ENCODE assay signal across 9 cellular contexts in genomic region chr18:51051105-51051712, GRCh38. TPM values are rescaled to one million over a fixed set of nuclear protein-coding genes. Genes with fewer than 3 reads are reported as not detected.
DNase-seq lines count a peak whose midpoint lies in the region; ATAC-seq lines count a peak whose summit lies in the region.
"Had no signal": no experiment of that assay in that cellular context is flagged by ENCODE, and none has a peak within 500 bp of the region (broad histone marks: within the 10 kb centered on the region; RNA-seq: fewer than 3 reads in every experiment).

No MANE protein-coding gene starts in this region.

- WGBS in right cardiac atrium: 42% methylated on average over 2 of the region's 2 CpGs

- H3K27me3 ChIP-seq in CD4-positive, CD25-positive, alpha-beta regulatory T cell (ENCODE audit: control insufficient read depth, insufficient read depth, low read length): no peaks in the 10 kb centered on the region
- H3K27me3 ChIP-seq in right cardiac atrium (ENCODE audit: control insufficient read depth, insufficient read depth): no peaks in the 10 kb centered on the region

- no peak overlapping the region for H3K4me3 ChIP-seq in CD4-positive, CD25-positive, alpha-beta regulatory T cell (ENCODE audit: low read depth, low read length)
- no peak overlapping the region for H3K4me3 ChIP-seq in right cardiac atrium (ENCODE audit: low read length)
- H3K4me3 ChIP-seq: skin epidermis had no signal

- peak; percentile 7 to 74 (median 66) for DNase-seq in CD4-positive, CD25-positive, alpha-beta regulatory T cell
- DNase-seq in NCI-H2227 (lab: John Stamatoyannopoulos, UW; ENCODE audit: unreplicated experiment) (peak; percentile 71), right cardiac atrium (no peak)

- H3K4me1 Mint-ChIP-seq in CD4-positive, CD25-positive, alpha-beta regulatory T cell: peaks cover 18 to 51% (median 39%) of the 10 kb centered on the region in 4 donors
- H3K4me1 Mint-ChIP-seq in activated T-helper 17 cell treated with anti-CD3 and anti-CD28 coated beads, Interleukin-2, amount 50 U/mL, for 72 hours: peaks cover 16% of the 10 kb centered on the region
- peaks cover 23% of the 10 kb centered on the region for H3K4me1 Mint-ChIP-seq in stimulated activated memory B cell treated with anti-CD40 and anti-IgM and Interleukin-4, amounts not matched to agents 10 μg/mL and 1 μg/mL and 100 μg/mL, for 72 hours

- H3K36me3 Mint-ChIP-seq in CD4-positive, CD25-positive, alpha-beta regulatory T cell: peaks cover 41% of the 10 kb centered on the region
- H3K36me3 Mint-ChIP-seq in activated T-helper 17 cell treated with anti-CD3 and anti-CD28 coated beads, Interleukin-2, amount 50 U/mL, for 72 hours (ENCODE audit: low read depth): peaks cover 78% of the 10 kb centered on the region
- peaks cover 8% of the 10 kb centered on the region for H3K36me3 Mint-ChIP-seq in stimulated activated memory B cell treated with anti-CD40 and anti-IgM and Interleukin-4, amounts not matched to agents 10 μg/mL and 1 μg/mL and 100 μg/mL, for 72 hours

- H3K27me3 Mint-ChIP-seq in CD4-positive, CD25-positive, alpha-beta regulatory T cell: no peaks in the 10 kb centered on the region
- no peaks in the 10 kb centered on the region for H3K27me3 Mint-ChIP-seq in activated T-helper 17 cell treated with anti-CD3 and anti-CD28 coated beads, Interleukin-2, amount 50 U/mL, for 72 hours
- H3K27me3 Mint-ChIP-seq in stimulated activated memory B cell treated with anti-CD40 and anti-IgM and Interleukin-4, amounts not matched to agents 10 μg/mL and 1 μg/mL and 100 μg/mL, for 72 hours: no peaks in the 10 kb centered on the region

- ATAC-seq in CD4-positive, CD25-positive, alpha-beta regulatory T cell (ENCODE audit: low read depth in 2 of 2): peak; percentile 84 to 87
- ATAC-seq in GM18517 (IDR thresholded peaks at IDR 0.05; ENCODE audit: unreplicated experiment): peak; percentile 79
- ATAC-seq in HG03045 (IDR thresholded peaks at IDR 0.05; ENCODE audit: unreplicated experiment): peak; percentile 76
- ATAC-seq in activated T-helper 17 cell treated with anti-CD3 and anti-CD28 coated beads, Interleukin-2, amount 50 U/mL, for 72 hours (replicated peaks): peak; percentile 80
- ATAC-seq in right cardiac atrium: peak; percentile 77 to 79
- ATAC-seq in stimulated activated memory B cell treated with anti-CD40 and anti-IgM and Interleukin-4, amounts not matched to agents 10 μg/mL and 1 μg/mL and 100 μg/mL, for 72 hours: peak; percentile 63
- no peak for ATAC-seq in GM19324 (IDR thresholded peaks at IDR 0.05; ENCODE audit: low FRiP score, unreplicated experiment)

- H3K36me3 ChIP-seq in CD4-positive, CD25-positive, alpha-beta regulatory T cell (ENCODE audit: control insufficient read depth, insufficient read depth, low read length): peaks cover 36% of the 10 kb centered on the region

- H3K9me3 Mint-ChIP-seq in CD4-positive, CD25-positive, alpha-beta regulatory T cell: no peaks in the 10 kb centered on the region
- H3K9me3 Mint-ChIP-seq in activated T-helper 17 cell treated with anti-CD3 and anti-CD28 coated beads, Interleukin-2, amount 50 U/mL, for 72 hours: no peaks in the 10 kb centered on the region
- H3K9me3 Mint-ChIP-seq in stimulated activated memory B cell treated with anti-CD40 and anti-IgM and Interleukin-4, amounts not matched to agents 10 μg/mL and 1 μg/mL and 100 μg/mL, for 72 hours: no peaks in the 10 kb centered on the region

- H3K9me3 ChIP-seq in CD4-positive, CD25-positive, alpha-beta regulatory T cell (ENCODE audit: control insufficient read depth in 2 of 2, low read length in 2 of 2): no peaks in the 10 kb centered on the region
- no peaks in the 10 kb centered on the region for H3K9me3 ChIP-seq in right cardiac atrium (ENCODE audit: control insufficient read depth, low read length)

- H3K4me3 Mint-ChIP-seq in CD4-positive, CD25-positive, alpha-beta regulatory T cell: no peak overlapping the region
- H3K4me3 Mint-ChIP-seq in activated T-helper 17 cell treated with anti-CD3 and anti-CD28 coated beads, Interleukin-2, amount 50 U/mL, for 72 hours: no peak overlapping the region
- no peak overlapping the region for H3K4me3 Mint-ChIP-seq in stimulated activated memory B cell treated with anti-CD40 and anti-IgM and Interleukin-4, amounts not matched to agents 10 μg/mL and 1 μg/mL and 100 μg/mL, for 72 hours

- H3K27ac Mint-ChIP-seq in CD4-positive, CD25-positive, alpha-beta regulatory T cell: peak overlapping the region in 2 of 3 donors; percentile 52
- peak overlapping the region; percentile 42 for H3K27ac Mint-ChIP-seq in activated T-helper 17 cell treated with anti-CD3 and anti-CD28 coated beads, Interleukin-2, amount 50 U/mL, for 72 hours
- peak overlapping the region; percentile 12 for H3K27ac Mint-ChIP-seq in stimulated activated memory B cell treated with anti-CD40 and anti-IgM and Interleukin-4, amounts not matched to agents 10 μg/mL and 1 μg/mL and 100 μg/mL, for 72 hours

- peaks cover 19% of the 10 kb centered on the region for H3K4me1 ChIP-seq in CD4-positive, CD25-positive, alpha-beta regulatory T cell (ENCODE audit: control insufficient read depth, insufficient read depth, low read length, poor library complexity, severe bottlenecking)
- H3K4me1 ChIP-seq in right cardiac atrium (ENCODE audit: control insufficient read depth, insufficient read depth, low read length): no peaks in the 10 kb centered on the region

- H3K27ac ChIP-seq in CD4-positive, CD25-positive, alpha-beta regulatory T cell (ENCODE audit: insufficient read depth, low read length, poor library complexity, severe bottlenecking): no peak overlapping the region
- H3K27ac ChIP-seq in right cardiac atrium (ENCODE audit: low read length): no peak overlapping the region
- H3K27ac ChIP-seq: skin epidermis had no signal

- intact Hi-C loops in right cardiac atrium (cut with DNase I): loop anchor here in 3 of 4 donors (5.0 to 10.0 kb wide), 2 partner anchors 126 to 229 kb away; partner anchors contain the start of gene MRO (in 2 of the 3)

RNA-seq across cellular contexts. Expression of gene SMAD4, which starts 21.2 kb away (rescaled TPM):
- total RNA-seq in CD4-positive, CD25-positive, alpha-beta regulatory T cell: 89.5 TPM
- 10 to 100 TPM; 61.5 to 84.4 (median 78.0) TPM for polyA plus RNA-seq in CD4-positive, CD25-positive, alpha-beta regulatory T cell
- 10 to 100 TPM; 74.5 to 92.3 TPM for total RNA-seq in activated T-helper 17 cell treated with anti-CD3 and anti-CD28 coated beads, Interleukin-2, amount 50 U/mL, for 72 hours
- total RNA-seq in right cardiac atrium: 10 to 100 TPM; 85.8 to 98.2 (median 92.7) TPM
- polyA plus RNA-seq in right cardiac atrium: 14.8 TPM

Comparison
In these comparisons a context has a peak if more than half of its experiments do, and no peak if none do; other contexts are left out.
1. DNase-seq: peak in CD4-positive, CD25-positive, alpha-beta regulatory T cell (3 of 3) and NCI-H2227 (single experiment); none in right cardiac atrium (0 of 3).
2. Peak in every context shown above with its lines, with median percentiles within 50 percentile points of each other: H3K27ac Mint-ChIP-seq.